In genomic region chr6:166929534-166930189, GRCh38 we compare ENCODE assay signal across 1 cellular context.
TF ChIP-seq lines count a peak whose summit lies in the region.

No MANE protein-coding gene starts in this region.

TF ChIP-seq in H1, 55 proteins besides CTCF, POLR2A, EP300 and RAD21:
- TF ChIP-seq FOSL1 (IDR thresholded peaks at IDR 0.05; ENCODE audit: insufficient read depth, low read depth, low read length), result no peak
- TF ChIP-seq CBX5 (IDR thresholded peaks at IDR 0.05; ENCODE audit: low read depth, low read length), result no peak
- no peak for TF ChIP-seq SP2 (IDR thresholded peaks at IDR 0.05; ENCODE audit: low read length)
- no peak for TF ChIP-seq BCL11A (IDR thresholded peaks at IDR 0.05; ENCODE audit: low read depth in 2 of 2, low read length in 2 of 2)
- no peak for TF ChIP-seq PHF8 (conservative IDR thresholded peaks at IDR 0.05; ENCODE audit: low read depth, low read length)
- TF ChIP-seq RNF2 (IDR thresholded peaks at IDR 0.05; ENCODE audit: borderline replicate concordance, low read depth, low read length, missing control alignments, poor library complexity, severe bottlenecking), result no peak
- no peak for TF ChIP-seq TAF7 (optimal IDR thresholded peaks at IDR 0.05; ENCODE audit: borderline replicate concordance, low read depth, low read length)
- no peak for TF ChIP-seq SP1 (IDR thresholded peaks at IDR 0.05; ENCODE audit: low read depth, low read length)
- TF ChIP-seq CHD2 (IDR thresholded peaks at IDR 0.05; ENCODE audit: low read length), result no peak
- no peak for TF ChIP-seq KDM4A (IDR thresholded peaks at IDR 0.05; ENCODE audit: low read depth, low read length, severe bottlenecking)
- no peak for TF ChIP-seq CTBP2 (IDR thresholded peaks at IDR 0.05; ENCODE audit: borderline replicate concordance, insufficient read depth, insufficient read length, low read length)
- no peak for TF ChIP-seq CHD1 (IDR thresholded peaks at IDR 0.05; ENCODE audit: low read depth, low read length)
- TF ChIP-seq SIRT6 (IDR thresholded peaks at IDR 0.05; ENCODE audit: low read length), result no peak
- no peak for TF ChIP-seq HDAC6 (IDR thresholded peaks at IDR 0.05; ENCODE audit: low read depth, low read length)
- TF ChIP-seq SIX5 (IDR thresholded peaks at IDR 0.05; ENCODE audit: low read depth, low read length), result no peak
- TF ChIP-seq TEAD4 (IDR thresholded peaks at IDR 0.05; ENCODE audit: low read depth, low read length), result no peak
- TF ChIP-seq GABPA (IDR thresholded peaks at IDR 0.05; ENCODE audit: borderline replicate concordance, insufficient read depth, low read length), result no peak
TF ChIP-seq in H1: peak in this region for 0.
